In genomic region chr13:40652588-40652940, GRCh38 we compare ENCODE assay signal across 1 cellular context.
TF ChIP-seq lines count a peak whose summit lies in the region.

No MANE protein-coding gene starts in this region.

TF ChIP-seq in HepG2, 621 proteins besides CTCF, POLR2A, EP300 and RAD21 (continued from another document):
- TF ChIP-seq, protein P1, sequence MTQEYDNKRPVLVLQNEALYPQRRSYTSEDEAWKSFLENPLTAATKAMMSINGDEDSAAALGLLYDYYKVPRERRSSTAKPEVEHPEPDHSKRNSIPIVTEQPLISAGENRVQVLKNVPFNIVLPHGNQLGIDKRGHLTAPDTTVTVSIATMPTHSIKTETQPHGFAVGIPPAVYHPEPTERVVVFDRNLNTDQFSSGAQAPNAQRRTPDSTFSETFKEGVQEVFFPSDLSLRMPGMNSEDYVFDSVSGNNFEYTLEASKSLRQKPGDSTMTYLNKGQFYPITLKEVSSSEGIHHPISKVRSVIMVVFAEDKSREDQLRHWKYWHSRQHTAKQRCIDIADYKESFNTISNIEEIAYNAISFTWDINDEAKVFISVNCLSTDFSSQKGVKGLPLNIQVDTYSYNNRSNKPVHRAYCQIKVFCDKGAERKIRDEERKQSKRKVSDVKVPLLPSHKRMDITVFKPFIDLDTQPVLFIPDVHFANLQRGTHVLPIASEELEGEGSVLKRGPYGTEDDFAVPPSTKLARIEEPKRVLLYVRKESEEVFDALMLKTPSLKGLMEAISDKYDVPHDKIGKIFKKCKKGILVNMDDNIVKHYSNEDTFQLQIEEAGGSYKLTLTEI (CRISPR knock-in tag; conservative IDR thresholded peaks at IDR 0.05): no peak
- TF ChIP-seq ZNF274 (CRISPR knock-in tag; IDR thresholded peaks at IDR 0.05) (no peak), ZNF367 (CRISPR knock-in tag; IDR thresholded peaks at IDR 0.05; ENCODE audit: borderline replicate concordance) (no peak), HMGXB4 (CRISPR knock-in tag; IDR thresholded peaks at IDR 0.05; ENCODE audit: borderline replicate concordance in 1 of 2, low read depth in 1 of 2) (no peak)
- TF ChIP-seq, protein P2, sequence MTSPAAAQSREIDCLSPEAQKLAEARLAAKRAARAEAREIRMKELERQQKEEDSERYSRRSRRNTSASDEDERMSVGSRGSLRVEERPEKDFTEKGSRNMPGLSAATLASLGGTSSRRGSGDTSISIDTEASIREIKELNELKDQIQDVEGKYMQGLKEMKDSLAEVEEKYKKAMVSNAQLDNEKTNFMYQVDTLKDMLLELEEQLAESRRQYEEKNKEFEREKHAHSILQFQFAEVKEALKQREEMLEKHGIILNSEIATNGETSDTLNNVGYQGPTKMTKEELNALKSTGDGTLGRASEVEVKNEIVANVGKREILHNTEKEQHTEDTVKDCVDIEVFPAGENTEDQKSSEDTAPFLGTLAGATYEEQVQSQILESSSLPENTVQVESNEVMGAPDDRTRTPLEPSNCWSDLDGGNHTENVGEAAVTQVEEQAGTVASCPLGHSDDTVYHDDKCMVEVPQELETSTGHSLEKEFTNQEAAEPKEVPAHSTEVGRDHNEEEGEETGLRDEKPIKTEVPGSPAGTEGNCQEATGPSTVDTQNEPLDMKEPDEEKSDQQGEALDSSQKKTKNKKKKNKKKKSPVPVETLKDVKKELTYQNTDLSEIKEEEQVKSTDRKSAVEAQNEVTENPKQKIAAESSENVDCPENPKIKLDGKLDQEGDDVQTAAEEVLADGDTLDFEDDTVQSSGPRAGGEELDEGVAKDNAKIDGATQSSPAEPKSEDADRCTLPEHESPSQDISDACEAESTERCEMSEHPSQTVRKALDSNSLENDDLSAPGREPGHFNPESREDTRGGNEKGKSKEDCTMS (CRISPR knock-in tag; conservative IDR thresholded peaks at IDR 0.05): no peak
- TF ChIP-seq, protein P3, sequence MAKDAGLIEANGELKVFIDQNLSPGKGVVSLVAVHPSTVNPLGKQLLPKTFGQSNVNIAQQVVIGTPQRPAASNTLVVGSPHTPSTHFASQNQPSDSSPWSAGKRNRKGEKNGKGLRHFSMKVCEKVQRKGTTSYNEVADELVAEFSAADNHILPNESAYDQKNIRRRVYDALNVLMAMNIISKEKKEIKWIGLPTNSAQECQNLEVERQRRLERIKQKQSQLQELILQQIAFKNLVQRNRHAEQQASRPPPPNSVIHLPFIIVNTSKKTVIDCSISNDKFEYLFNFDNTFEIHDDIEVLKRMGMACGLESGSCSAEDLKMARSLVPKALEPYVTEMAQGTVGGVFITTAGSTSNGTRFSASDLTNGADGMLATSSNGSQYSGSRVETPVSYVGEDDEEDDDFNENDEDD (CRISPR knock-in tag; IDR thresholded peaks at IDR 0.05; ENCODE audit: borderline replicate concordance): no peak
